Comparison of ENCODE assay signal across 31 cellular contexts in genomic region chr2:45102579-45103117, GRCh38.
"Had no signal": no experiment of that assay in that cellular context is flagged by ENCODE, and none has a peak within 500 bp of the region (broad histone marks: within the 10 kb centered on the region; RNA-seq: fewer than 3 reads in every experiment).

No MANE protein-coding gene starts in this region.

- H3K36me3 ChIP-seq: colonic mucosa, neutrophil, pancreas, right lobe of liver, suprapubic skin, transverse colon, upper lobe of right lung, uterus had no signal

- H3K4me2 ChIP-seq: smooth muscle cell had no signal

- H3K27ac ChIP-seq: colonic mucosa, epithelial cell of prostate, neutrophil, pancreas, right lobe of liver, suprapubic skin, transverse colon, upper lobe of right lung, uterus had no signal

- FAIRE-seq: frontal cortex, pancreas had no signal

- ATAC-seq: esophagus mucosa; left colon; left ventricle myocardium superior; mucosa of descending colon; natural killer cell treated with Interleukin-12 subunit alpha and Interleukin-12 subunit beta and Interleukin-15 and Interleukin-18, amount 100 ng/mL, for 72 hours; pancreas; stimulated activated naive CD8-positive, alpha-beta T cell treated with anti-CD3 and anti-CD28 coated beads, Interleukin-15, amount 100 ng/mL, for 72 hours; upper lobe of right lung had no signal

- H3K4me1 ChIP-seq: colonic mucosa, pancreas, right lobe of liver, suprapubic skin, transverse colon, upper lobe of right lung, uterus had no signal

- DNase-seq: colonic mucosa; effector CD8-positive, alpha-beta T cell; endodermal cell; hypothalamus; immature natural killer cell; islet precursor cell; kidney glomerular epithelial cell; left colon; left ventricle myocardium superior; mesenchymal stem cell; mucosa of descending colon; naive B cell; pancreas; right lobe of liver; stimulated activated CD4-positive, alpha-beta T cell treated with anti-CD3 and anti-CD28 coated beads, Interleukin-12 subunit alpha, Interleukin-12 subunit beta, amount 100 ng/mL, for 4 hours; stimulated activated CD4-positive, alpha-beta T cell treated with anti-CD3 and anti-CD28 coated beads, Interleukin-1b, Interleukin-23, amount 100 ng/mL, for 48 hours; stimulated activated CD4-positive, alpha-beta T cell treated with anti-CD3 and anti-CD28 coated beads, Interleukin-4, amount 100 ng/mL, for 1 hour; stimulated activated CD8-positive, alpha-beta memory T cell treated with anti-CD3 and anti-CD28 coated beads, Interleukin-4, amount 100 ng/mL, for 48 hours; stimulated activated naive CD4-positive, alpha-beta T cell; stimulated activated naive CD8-positive, alpha-beta T cell treated with anti-CD3 and anti-CD28 coated beads, Interleukin-15, amount 100 ng/mL, for 72 hours; transverse colon; upper lobe of right lung; uterus had no signal

- H3K27me3 ChIP-seq: colonic mucosa, neutrophil, right lobe of liver, suprapubic skin, transverse colon, uterus had no signal

- H3K9me3 ChIP-seq: colonic mucosa, mucosa of descending colon, neutrophil, pancreas, right lobe of liver, suprapubic skin, transverse colon, upper lobe of right lung, uterus had no signal

- H3K4me3 ChIP-seq: colonic mucosa, lung, mucosa of descending colon, pancreas, right lobe of liver, smooth muscle cell, suprapubic skin, transverse colon, upper lobe of right lung, uterus had no signal
